ENCODE assay signal across 29 cellular contexts in the genomic region with DNA sequence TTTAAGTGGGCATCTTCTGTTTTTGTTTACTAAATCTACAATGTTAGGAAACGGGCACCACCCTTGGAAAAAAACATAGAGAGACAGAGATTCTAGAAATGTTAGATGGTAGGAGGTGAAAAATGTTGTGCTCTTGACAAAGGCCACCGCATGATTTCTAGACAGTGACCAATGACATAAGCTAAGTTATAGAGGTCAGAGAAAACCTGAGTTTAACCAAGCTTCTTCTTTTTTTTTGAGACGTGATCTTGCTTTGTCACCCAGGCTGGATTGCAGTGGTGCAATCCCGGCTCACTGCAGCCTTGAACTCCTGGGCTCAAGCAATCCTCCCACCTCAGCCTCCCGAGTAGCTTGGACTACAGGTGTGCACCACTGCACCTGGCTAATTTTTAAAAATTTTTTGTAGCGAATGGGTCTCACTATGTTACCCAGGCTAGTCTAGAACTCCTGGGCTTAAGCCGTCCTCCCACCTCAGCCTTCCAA. TPM values are rescaled to one million over a fixed set of nuclear protein-coding genes. Genes with fewer than 3 reads are reported as not detected.
"Had no signal": no experiment of that assay in that cellular context is flagged by ENCODE, and none has a peak within 500 bp of the region (broad histone marks: within the 10 kb centered on the region; RNA-seq: fewer than 3 reads in every experiment).

No MANE protein-coding gene starts in this region.

- H3K27ac ChIP-seq: gastroesophageal sphincter, hepatocyte, left ventricle myocardium inferior, right lobe of liver, skin epidermis, tibial artery had no signal

- H3K36me3 ChIP-seq: gastroesophageal sphincter, left ventricle myocardium inferior, right lobe of liver, tibial artery had no signal

- ATAC-seq: activated naive CD8-positive, alpha-beta T cell treated with anti-CD3 and anti-CD28 coated beads, Interleukin-2, amount 50 U/mL, for 24 hours; activated T-helper 17 cell treated with anti-CD3 and anti-CD28 coated beads, Interleukin-2, amount 50 U/mL, for 72 hours; gastroesophageal sphincter; natural killer cell treated with Interleukin-12 subunit alpha and Interleukin-12 subunit beta and Interleukin-15 and Interleukin-18, amount 100 ng/mL, for 72 hours; right lobe of liver; WTC11 had no signal

- H3K4me3 ChIP-seq: gastroesophageal sphincter, hepatocyte, left ventricle myocardium inferior, lung, right lobe of liver, skin epidermis, tibial artery had no signal

- H3K4me1 Mint-ChIP-seq: activated CD4-positive, alpha-beta memory T cell treated with anti-CD3 and anti-CD28 coated beads, Interleukin-2, amount 10 ng/mL, durations not matched to agents 7 days and 5 days; activated CD4-positive, alpha-beta T cell treated with anti-CD3 and anti-CD28 coated beads, Interleukin-2, amount 10 ng/mL, durations not matched to agents 7 days and 5 days; activated naive CD8-positive, alpha-beta T cell treated with anti-CD3 and anti-CD28 coated beads, Interleukin-2, amount 50 U/mL, for 24 hours; activated T-helper 17 cell treated with anti-CD3 and anti-CD28 coated beads, Interleukin-2, amount 50 U/mL, for 72 hours; WTC11 had no signal

- H3K27me3 ChIP-seq: gastroesophageal sphincter, hepatocyte, right lobe of liver, tibial artery had no signal

- H3K9me3 ChIP-seq: gastroesophageal sphincter, left ventricle myocardium inferior, right lobe of liver, tibial artery had no signal

- H3K27ac Mint-ChIP-seq: activated CD4-positive, alpha-beta memory T cell treated with anti-CD3 and anti-CD28 coated beads, Interleukin-2, amount 10 ng/mL, durations not matched to agents 7 days and 5 days; activated CD4-positive, alpha-beta T cell treated with anti-CD3 and anti-CD28 coated beads, Interleukin-2, amount 10 ng/mL, durations not matched to agents 7 days and 5 days; activated naive CD8-positive, alpha-beta T cell treated with anti-CD3 and anti-CD28 coated beads, Interleukin-2, amount 50 U/mL, for 24 hours; activated T-cell treated with anti-CD3 and anti-CD28 coated beads, Interleukin-2, amount 50 U/mL, for 24 hours; activated T-helper 17 cell treated with anti-CD3 and anti-CD28 coated beads, Interleukin-2, amount 50 U/mL, for 72 hours; natural killer cell treated with Interleukin-12 subunit alpha and Interleukin-12 subunit beta and Interleukin-15 and Interleukin-18, amount 100 ng/mL, for 72 hours; stimulated activated naive CD8-positive, alpha-beta T cell treated with anti-CD3 and anti-CD28 coated beads, Interleukin-15, Interleukin-2, amounts not matched to agents 100 ng/mL and 50 ng/mL, for 24 hours; WTC11 had no signal

- H3K27me3 Mint-ChIP-seq: activated naive CD8-positive, alpha-beta T cell treated with anti-CD3 and anti-CD28 coated beads, Interleukin-2, amount 50 U/mL, for 24 hours; activated T-cell treated with anti-CD3 and anti-CD28 coated beads, Interleukin-2, amount 50 U/mL, for 24 hours; stimulated activated naive CD8-positive, alpha-beta T cell treated with anti-CD3 and anti-CD28 coated beads, Interleukin-15, Interleukin-2, amounts not matched to agents 100 ng/mL and 50 ng/mL, for 24 hours had no signal

- H3K9me3 Mint-ChIP-seq: activated CD4-positive, alpha-beta memory T cell treated with anti-CD3 and anti-CD28 coated beads, Interleukin-2, amount 10 ng/mL, durations not matched to agents 7 days and 5 days; activated CD4-positive, alpha-beta T cell treated with anti-CD3 and anti-CD28 coated beads, Interleukin-2, amount 10 ng/mL, durations not matched to agents 7 days and 5 days; activated naive CD8-positive, alpha-beta T cell treated with anti-CD3 and anti-CD28 coated beads, Interleukin-2, amount 50 U/mL, for 24 hours; activated T-cell treated with anti-CD3 and anti-CD28 coated beads, Interleukin-2, amount 50 U/mL, for 24 hours; activated T-helper 17 cell treated with anti-CD3 and anti-CD28 coated beads, Interleukin-2, amount 50 U/mL, for 72 hours; natural killer cell treated with Interleukin-12 subunit alpha and Interleukin-12 subunit beta and Interleukin-15 and Interleukin-18, amount 100 ng/mL, for 72 hours; stimulated activated naive CD8-positive, alpha-beta T cell treated with anti-CD3 and anti-CD28 coated beads, Interleukin-15, Interleukin-2, amounts not matched to agents 100 ng/mL and 50 ng/mL, for 24 hours; WTC11 had no signal

- H3K4me3 Mint-ChIP-seq: activated CD4-positive, alpha-beta memory T cell treated with anti-CD3 and anti-CD28 coated beads, Interleukin-2, amount 10 ng/mL, durations not matched to agents 7 days and 5 days; activated CD4-positive, alpha-beta T cell treated with anti-CD3 and anti-CD28 coated beads, Interleukin-2, amount 10 ng/mL, durations not matched to agents 7 days and 5 days; activated naive CD8-positive, alpha-beta T cell treated with anti-CD3 and anti-CD28 coated beads, Interleukin-2, amount 50 U/mL, for 24 hours; activated T-cell treated with anti-CD3 and anti-CD28 coated beads, Interleukin-2, amount 50 U/mL, for 24 hours; activated T-helper 17 cell treated with anti-CD3 and anti-CD28 coated beads, Interleukin-2, amount 50 U/mL, for 72 hours; natural killer cell treated with Interleukin-12 subunit alpha and Interleukin-12 subunit beta and Interleukin-15 and Interleukin-18, amount 100 ng/mL, for 72 hours; stimulated activated naive CD8-positive, alpha-beta T cell treated with anti-CD3 and anti-CD28 coated beads, Interleukin-15, Interleukin-2, amounts not matched to agents 100 ng/mL and 50 ng/mL, for 24 hours; WTC11 had no signal

- H3K36me3 Mint-ChIP-seq: natural killer cell treated with Interleukin-12 subunit alpha and Interleukin-12 subunit beta and Interleukin-15 and Interleukin-18, amount 100 ng/mL, for 72 hours; WTC11 had no signal

- DNase-seq: activated CD4-positive, alpha-beta memory T cell treated with anti-CD3 and anti-CD28 coated beads, Interleukin-2, amount 10 ng/mL, durations not matched to agents 7 days and 5 days; activated CD4-positive, alpha-beta T cell treated with anti-CD3 and anti-CD28 coated beads for 1 hour; activated CD4-positive, alpha-beta T cell treated with anti-CD3 and anti-CD28 coated beads, Interleukin-2, amount 10 ng/mL, durations not matched to agents 7 days and 5 days; activated CD8-positive, alpha-beta memory T cell treated with anti-CD3 and anti-CD28 coated beads, Interleukin-2, amount 50 U/mL, for 48 hours; activated gamma-delta T cell treated with Interleukin-2 at 50 U/mL for 16 hours; activated naive CD4-positive, alpha-beta T cell treated with anti-CD3 and anti-CD28 coated beads, Interleukin-2, amount 50 U/mL, for 16 hours; activated naive CD8-positive, alpha-beta T cell treated with anti-CD3 and anti-CD28 coated beads, Interleukin-2, amount 50 U/mL, for 24 hours; activated T-cell treated with anti-CD3 and anti-CD28 coated beads, Interleukin-2, amount 50 U/mL, for 24 hours; amygdala; caudate nucleus; cortex of kidney; islet precursor cell; left ventricle myocardium inferior; mesendoderm; right lobe of liver; stimulated activated CD4-positive, alpha-beta T cell treated with anti-CD3 and anti-CD28 coated beads, Interleukin-12 subunit alpha, Interleukin-12 subunit beta, amount 100 ng/mL, for 4 hours; stimulated activated CD4-positive, alpha-beta T cell treated with anti-CD3 and anti-CD28 coated beads, Interleukin-4, amount 100 ng/mL, for 1 hour; substantia nigra; T1000; tibial artery had no signal

- H3K4me1 ChIP-seq: gastroesophageal sphincter, left ventricle myocardium inferior, right lobe of liver, tibial artery had no signal

RNA-seq across cellular contexts. Expression of gene FER1L5, which starts 13.0 kb away (rescaled TPM):
- polyA plus RNA-seq: endothelial cell of umbilical vein had no signal
